33 cellular contexts compared by ENCODE assay signal in genomic region chr5:178854284-178854683, GRCh38. TPM values are rescaled to one million over a fixed set of nuclear protein-coding genes. Genes with fewer than 3 reads are reported as not detected.
"Had no signal": no experiment of that assay in that cellular context is flagged by ENCODE, and none has a peak within 500 bp of the region (broad histone marks: within the 10 kb centered on the region; RNA-seq: fewer than 3 reads in every experiment).

No MANE protein-coding gene starts in this region.

- H3K27ac Mint-ChIP-seq: activated B cell treated with CpG ODN at 0.5 μM for 24 hours; activated CD4-positive, alpha-beta memory T cell treated with anti-CD3 and anti-CD28 coated beads for 36 hours; activated CD4-positive, alpha-beta T cell treated with anti-CD3 and anti-CD28 coated beads for 36 hours; activated CD4-positive, alpha-beta T cell treated with anti-CD3 and anti-CD28 coated beads, Interleukin-2, amount 10 ng/mL, durations not matched to agents 24 days and 14 days; activated CD8-positive, alpha-beta memory T cell treated with anti-CD3 and anti-CD28 coated beads, Interleukin-2, amount 10 ng/mL, durations not matched to agents 7 days and 5 days; activated CD8-positive, alpha-beta T cell treated with anti-CD3 and anti-CD28 coated beads, Interleukin-2, amount 10 ng/mL, durations not matched to agents 7 days and 5 days; activated naive CD4-positive, alpha-beta T cell treated with anti-CD3 and anti-CD28 coated beads, Interleukin-2, amount 10 ng/mL, durations not matched to agents 7 days and 5 days; activated naive CD4-positive, alpha-beta T cell treated with anti-CD3 and anti-CD28 coated beads, Interleukin-2, amount 50 U/mL, for 72 hours; activated naive CD8-positive, alpha-beta T cell treated with anti-CD3 and anti-CD28 coated beads, Interleukin-2, amount 10 ng/mL, durations not matched to agents 7 days and 5 days; activated T-helper 1 cell treated with anti-CD3 and anti-CD28 coated beads, Interleukin-12 subunit alpha, Interleukin-12 subunit beta, Interleukin-2, Interleukin-4 antibody, amounts not matched to agents 30 ng/mL and 10 ng/mL and 1 ng/mL, durations not matched to agents 14 hours and 24 hours and 36 hours; activated T-helper 2 cell treated with anti-CD3 and anti-CD28 coated beads, Interferon-gamma antibody, Interleukin-2, Interleukin-4, amounts not matched to agents 10 μg/mL and 5 μg/mL and 100 μg/mL, durations not matched to agents 14 hours and 24 hours and 36 hours; brain had no signal

- H3K27me3 ChIP-seq: ascending aorta, breast epithelium, cardiac muscle cell, colonic mucosa, esophagus squamous epithelium, gastroesophageal sphincter, heart right ventricle, hepatocyte had no signal

- DNase-seq: activated B cell treated with CpG ODN at 0.5 μM for 24 hours; activated CD4-positive, alpha-beta memory T cell treated with anti-CD3 and anti-CD28 coated beads for 36 hours; activated CD4-positive, alpha-beta T cell treated with anti-CD3 and anti-CD28 coated beads for 36 hours; activated CD4-positive, alpha-beta T cell treated with anti-CD3 and anti-CD28 coated beads, Interleukin-2, amount 10 ng/mL, durations not matched to agents 24 days and 14 days; activated CD8-positive, alpha-beta memory T cell treated with anti-CD3 and anti-CD28 coated beads, Interleukin-2, amount 10 ng/mL, durations not matched to agents 7 days and 5 days; activated CD8-positive, alpha-beta memory T cell treated with anti-CD3 and anti-CD28 coated beads, Interleukin-2, amount 50 U/mL, for 4 hours; activated CD8-positive, alpha-beta T cell treated with anti-CD3 and anti-CD28 coated beads, Interleukin-2, amount 10 ng/mL, durations not matched to agents 7 days and 5 days; activated effector memory CD4-positive, alpha-beta T cell treated with anti-CD3 and anti-CD28 coated beads, Interleukin-2, amount 50 U/mL, for 16 hours; activated naive CD4-positive, alpha-beta T cell; activated naive CD4-positive, alpha-beta T cell treated with anti-CD3 and anti-CD28 coated beads, Interleukin-2, amount 10 ng/mL, durations not matched to agents 7 days and 5 days; activated naive CD8-positive, alpha-beta T cell treated with anti-CD3 and anti-CD28 coated beads, Interleukin-2, amount 10 ng/mL, durations not matched to agents 7 days and 5 days; activated T-cell treated with anti-CD3 and anti-CD28 coated beads, Interleukin-2, amount 50 U/mL, for 1 hour; activated T-cell treated with anti-CD3 and anti-CD28 coated beads, Interleukin-2, amount 50 U/mL, for 48 hours; central memory CD4-positive, alpha-beta T cell; cerebellar nuclear complex; colonic mucosa; effector CD8-positive, alpha-beta T cell; esophagus squamous epithelium; foreskin melanocyte; heart right ventricle; T-helper 2 cell had no signal

- H2AFZ ChIP-seq: hepatocyte had no signal

- H3K4me3 Mint-ChIP-seq: activated B cell treated with CpG ODN at 0.5 μM for 24 hours; activated CD4-positive, alpha-beta memory T cell treated with anti-CD3 and anti-CD28 coated beads for 36 hours; activated CD4-positive, alpha-beta T cell treated with anti-CD3 and anti-CD28 coated beads for 36 hours; activated CD4-positive, alpha-beta T cell treated with anti-CD3 and anti-CD28 coated beads, Interleukin-2, amount 10 ng/mL, durations not matched to agents 24 days and 14 days; activated CD8-positive, alpha-beta memory T cell treated with anti-CD3 and anti-CD28 coated beads, Interleukin-2, amount 10 ng/mL, durations not matched to agents 7 days and 5 days; activated CD8-positive, alpha-beta T cell treated with anti-CD3 and anti-CD28 coated beads, Interleukin-2, amount 10 ng/mL, durations not matched to agents 7 days and 5 days; activated naive CD4-positive, alpha-beta T cell treated with anti-CD3 and anti-CD28 coated beads, Interleukin-2, amount 10 ng/mL, durations not matched to agents 7 days and 5 days; activated naive CD8-positive, alpha-beta T cell treated with anti-CD3 and anti-CD28 coated beads, Interleukin-2, amount 10 ng/mL, durations not matched to agents 7 days and 5 days; activated T-helper 1 cell treated with anti-CD3 and anti-CD28 coated beads, Interleukin-12 subunit alpha, Interleukin-12 subunit beta, Interleukin-2, Interleukin-4 antibody, amounts not matched to agents 30 ng/mL and 10 ng/mL and 1 ng/mL, durations not matched to agents 14 hours and 24 hours and 36 hours; brain had no signal

- H3K9me3 Mint-ChIP-seq: activated B cell treated with CpG ODN at 0.5 μM for 24 hours; activated CD4-positive, alpha-beta memory T cell treated with anti-CD3 and anti-CD28 coated beads for 36 hours; activated naive CD4-positive, alpha-beta T cell treated with anti-CD3 and anti-CD28 coated beads, Interleukin-2, amount 50 U/mL, for 72 hours had no signal

- H3K4me1 Mint-ChIP-seq: activated CD4-positive, alpha-beta T cell treated with anti-CD3 and anti-CD28 coated beads, Interleukin-2, amount 10 ng/mL, durations not matched to agents 24 days and 14 days; activated naive CD8-positive, alpha-beta T cell treated with anti-CD3 and anti-CD28 coated beads, Interleukin-2, amount 10 ng/mL, durations not matched to agents 7 days and 5 days had no signal

- H3K36me3 Mint-ChIP-seq: activated CD4-positive, alpha-beta memory T cell treated with anti-CD3 and anti-CD28 coated beads for 36 hours; activated naive CD4-positive, alpha-beta T cell treated with anti-CD3 and anti-CD28 coated beads, Interleukin-2, amount 10 ng/mL, durations not matched to agents 7 days and 5 days; activated naive CD8-positive, alpha-beta T cell treated with anti-CD3 and anti-CD28 coated beads, Interleukin-2, amount 10 ng/mL, durations not matched to agents 7 days and 5 days; brain had no signal

- H3K4me3 ChIP-seq: ascending aorta, breast epithelium, cardiac muscle cell, colonic mucosa, esophagus squamous epithelium, gastroesophageal sphincter, heart right ventricle, hepatocyte had no signal

- H3K36me3 ChIP-seq: ascending aorta, breast epithelium, cardiac muscle cell, colonic mucosa, esophagus squamous epithelium, gastroesophageal sphincter, heart right ventricle had no signal

- ATAC-seq: activated CD4-positive, alpha-beta T cell treated with anti-CD3 and anti-CD28 coated beads for 36 hours; activated CD4-positive, CD25-positive, alpha-beta regulatory T cell treated with anti-CD3 and anti-CD28 coated beads, Interleukin-2, amount 50 U/mL, for 24 hours; activated CD8-positive, alpha-beta memory T cell treated with anti-CD3 and anti-CD28 coated beads, Interleukin-2, amount 10 ng/mL, durations not matched to agents 7 days and 5 days; activated CD8-positive, alpha-beta T cell treated with anti-CD3 and anti-CD28 coated beads, Interleukin-2, amount 10 ng/mL, durations not matched to agents 7 days and 5 days; activated naive CD4-positive, alpha-beta T cell treated with anti-CD3 and anti-CD28 coated beads, Interleukin-2, amount 50 U/mL, for 72 hours; gastroesophageal sphincter; heart right ventricle had no signal

- H3K27ac ChIP-seq: ascending aorta, breast epithelium, cardiac muscle cell, colonic mucosa, epithelial cell of prostate, esophagus squamous epithelium, gastroesophageal sphincter, heart right ventricle, hepatocyte, VCaP had no signal

- H3K4me1 ChIP-seq: ascending aorta, breast epithelium, colonic mucosa had no signal

- H3K79me2 ChIP-seq: hepatocyte had no signal

- H3K4me2 ChIP-seq: hepatocyte had no signal

- H3K27me3 Mint-ChIP-seq: activated CD4-positive, alpha-beta T cell treated with anti-CD3 and anti-CD28 coated beads, Interleukin-2, amount 10 ng/mL, durations not matched to agents 24 days and 14 days; activated naive CD4-positive, alpha-beta T cell treated with anti-CD3 and anti-CD28 coated beads, Interleukin-2, amount 10 ng/mL, durations not matched to agents 7 days and 5 days had no signal

RNA-seq across cellular contexts. Expression of gene ZFP2, which starts 41.4 kb away (rescaled TPM):
- total RNA-seq: activated CD4-positive, alpha-beta T cell treated with anti-CD3 and anti-CD28 coated beads, Interleukin-2, amount 10 ng/mL, durations not matched to agents 24 days and 14 days; activated T-helper 2 cell treated with anti-CD3 and anti-CD28 coated beads, Interferon-gamma antibody, Interleukin-2, Interleukin-4, amounts not matched to agents 10 μg/mL and 5 μg/mL and 100 μg/mL, durations not matched to agents 14 hours and 24 hours and 36 hours had no signal
